Comparison of ENCODE assay signal across 13 cellular contexts in genomic region chr6:150119256-150119655, GRCh38. TPM values are rescaled to one million over a fixed set of nuclear protein-coding genes. Genes with fewer than 3 reads are reported as not detected.
A peak's percentile ranks its signal among the peaks of the same experiment; 100 is the strongest.
DNase-seq lines count a peak whose midpoint lies in the region; ATAC-seq and TF ChIP-seq lines count a peak whose summit lies in the region.
"Had no signal": no experiment of that assay in that cellular context is flagged by ENCODE, and none has a peak within 500 bp of the region (broad histone marks: within the 10 kb centered on the region; RNA-seq: fewer than 3 reads in every experiment).

No MANE protein-coding gene starts in this region.

- no peaks in the 10 kb centered on the region for H3K36me3 ChIP-seq in ovary

- TF ChIP-seq CTCF in HL-60 (IDR thresholded peaks at IDR 0.05; ENCODE audit: insufficient read depth, low read length), result no peak
- TF ChIP-seq CTCF in mesothelial cell of epicardium (IDR thresholded peaks at IDR 0.05; ENCODE audit: unreplicated experiment), result no peak
- no peak for TF ChIP-seq CTCF in ovary (IDR thresholded peaks at IDR 0.05)

- H3K4me3 Mint-ChIP-seq in mesothelial cell of epicardium, result no peak overlapping the region
- H3K4me3 Mint-ChIP-seq: effector memory CD8-positive, alpha-beta T cell; T-helper 1 cell treated with Interleukin-12 subunit alpha and Interleukin-12 subunit beta and Interleukin-4 antibody, amounts not matched to agents 30 μg/mL and 1 μg/mL, for 36 hours had no signal

- no peak for TF ChIP-seq POLR2A in ovary (IDR thresholded peaks at IDR 0.05)

- H3K27me3 Mint-ChIP-seq in mesothelial cell of epicardium (ENCODE audit: low read depth), result peaks cover 34% of the 10 kb centered on the region

- no peak for ATAC-seq in HG03175 (IDR thresholded peaks at IDR 0.05; ENCODE audit: unreplicated experiment)
- ATAC-seq in HG03565 (IDR thresholded peaks at IDR 0.05; ENCODE audit: unreplicated experiment), result no peak
- ATAC-seq: effector memory CD8-positive, alpha-beta T cell had no signal

- H3K27ac ChIP-seq in HL-60 (replicated peaks) (no peak overlapping the region), ovary (no peak overlapping the region)

- H3K36me3 Mint-ChIP-seq in mesothelial cell of epicardium, result no peaks in the 10 kb centered on the region

- DNase-seq in DMS153 (lab: John Stamatoyannopoulos, UW) (peak; percentile 62), HL-60 (ENCODE audit: low read depth in 1 of 2, low spot score in 1 of 2) (peak; percentile 47 to 65), SKM-1 (lab: John Stamatoyannopoulos, UW; ENCODE audit: unreplicated experiment) (peak; percentile 58), mesothelial cell of epicardium (ENCODE audit: low spot score in 2 of 2, unreplicated experiment in 2 of 2) (no peak), ovary (no peak)
- no peak for DNase-seq in activated effector memory CD4-positive, alpha-beta T cell treated with Interleukin-2 at 50 U/mL for 16 hours
- DNase-seq: DMS79; effector memory CD8-positive, alpha-beta T cell; NCI-H524; stimulated activated CD8-positive, alpha-beta memory T cell treated with anti-CD3 and anti-CD28 coated beads, Interleukin-4, amount 100 ng/mL, for 48 hours had no signal

- H3K27me3 ChIP-seq in HL-60 (ENCODE audit: insufficient read depth, poor library complexity, severe bottlenecking), result no peaks in the 10 kb centered on the region
- H3K27me3 ChIP-seq in ovary, result no peaks in the 10 kb centered on the region

- no peak for TF ChIP-seq EP300 in ovary (IDR thresholded peaks at IDR 0.05)

- peaks cover 8% of the 10 kb centered on the region for H3K9me3 Mint-ChIP-seq in mesothelial cell of epicardium
- H3K9me3 Mint-ChIP-seq: effector memory CD8-positive, alpha-beta T cell; T-helper 1 cell treated with Interleukin-12 subunit alpha and Interleukin-12 subunit beta and Interleukin-4 antibody, amounts not matched to agents 30 μg/mL and 1 μg/mL, for 36 hours had no signal

- peak overlapping the region; percentile 31 for H3K27ac Mint-ChIP-seq in mesothelial cell of epicardium
- H3K27ac Mint-ChIP-seq: T-helper 1 cell treated with Interleukin-12 subunit alpha and Interleukin-12 subunit beta and Interleukin-4 antibody, amounts not matched to agents 30 μg/mL and 1 μg/mL, for 36 hours had no signal

- H3K4me3 ChIP-seq in HL-60 (replicated peaks; ENCODE audit: insufficient read depth, low read length), result no peak overlapping the region
- no peak overlapping the region for H3K4me3 ChIP-seq in ovary

- intact Hi-C loops in ovary (cut with DNase I), result no loop called here

- WGBS in ovary, 3 donors, result 13 to 14% (median 13%) methylated on average over 6 of the region's 6 CpGs

- no peaks in the 10 kb centered on the region for H3K9me3 ChIP-seq in ovary

- no peaks in the 10 kb centered on the region for H3K4me1 ChIP-seq in ovary (ENCODE audit: insufficient read depth)

- H3K4me1 Mint-ChIP-seq in mesothelial cell of epicardium, result peaks cover 4% of the 10 kb centered on the region

RNA-seq across cellular contexts. Expression of gene PPP1R14C, which starts 23.6 kb away (rescaled TPM):
- total RNA-seq in mesothelial cell of epicardium (0.16 to 0.38 TPM (median 0.27 TPM) in 3 replicates), ovary (1 to 10 TPM in 1 of 7 donors, under 1 TPM in 4, not detected in 2; 0.12 to 8.6 (median 0.74) TPM)
- under 1 TPM; 0.17 to 0.30 TPM for polyA plus RNA-seq in ovary

RNA-seq across cellular contexts. Expression of gene ULBP3, which starts 50.3 kb away (rescaled TPM):
- total RNA-seq in mesothelial cell of epicardium (4.3 to 6.4 TPM (median 5.4 TPM) in 3 replicates), ovary (1 to 10 TPM in 3 of 7 donors, under 1 TPM in 2, not detected in 2; 0.66 to 2.5 (median 1.6) TPM)
- polyA plus RNA-seq in ovary, result 1 to 10 TPM; 1.0 to 2.3 TPM

Comparison
In these comparisons a context has a peak if more than half of its experiments do, and no peak if none do; other contexts are left out.
1. DNase-seq: peak in DMS153 (single experiment), HL-60 (2 of 2) and SKM-1 (single experiment); none in mesothelial cell of epicardium (0 of 2), ovary (0 of 5) and activated effector memory CD4-positive, alpha-beta T cell treated with Interleukin-2 at 50 U/mL for 16 hours (single experiment).